ENCODE assay signal across 1 cellular context in the genomic region with DNA sequence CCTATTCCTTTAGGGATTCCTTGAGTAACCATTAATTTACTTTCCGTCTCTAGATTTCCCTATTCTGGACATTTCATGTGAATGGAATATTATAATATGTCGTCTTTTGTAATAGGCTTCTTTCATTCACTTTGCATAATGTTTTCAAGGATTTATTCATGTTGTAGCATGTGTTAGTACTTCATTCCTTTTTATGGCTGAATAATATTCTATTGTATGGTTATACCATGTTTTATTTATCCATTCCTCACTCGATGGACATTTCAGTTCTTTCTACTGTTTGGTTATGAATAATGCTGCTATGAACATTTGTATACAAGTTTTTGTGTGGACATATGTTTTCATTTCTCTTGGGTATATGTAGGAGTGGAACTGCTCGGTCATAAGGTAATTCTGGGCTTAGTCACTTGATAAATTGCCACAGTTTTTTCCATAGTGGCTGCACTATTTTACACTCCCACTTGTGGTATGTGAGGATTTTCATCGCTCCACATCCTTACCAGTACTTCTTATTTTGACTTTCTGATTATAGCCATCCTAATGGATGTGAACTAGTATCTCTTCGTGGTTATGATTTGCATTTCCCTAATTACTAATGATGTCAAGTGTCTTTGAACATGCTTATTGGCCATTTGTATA.
TF ChIP-seq lines count a peak whose summit lies in the region.

No MANE protein-coding gene starts in this region.

TF ChIP-seq in SK-N-SH, 30 proteins besides CTCF, POLR2A, EP300 and RAD21 (continued from another document):
- TF ChIP-seq, protein P1, sequence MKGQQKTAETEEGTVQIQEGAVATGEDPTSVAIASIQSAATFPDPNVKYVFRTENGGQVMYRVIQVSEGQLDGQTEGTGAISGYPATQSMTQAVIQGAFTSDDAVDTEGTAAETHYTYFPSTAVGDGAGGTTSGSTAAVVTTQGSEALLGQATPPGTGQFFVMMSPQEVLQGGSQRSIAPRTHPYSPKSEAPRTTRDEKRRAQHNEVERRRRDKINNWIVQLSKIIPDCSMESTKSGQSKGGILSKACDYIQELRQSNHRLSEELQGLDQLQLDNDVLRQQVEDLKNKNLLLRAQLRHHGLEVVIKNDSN (IDR thresholded peaks at IDR 0.05; ENCODE audit: borderline replicate concordance, low read depth): no peak
- TF ChIP-seq NFIC (IDR thresholded peaks at IDR 0.05; ENCODE audit: borderline replicate concordance) (no peak), REST (IDR thresholded peaks at IDR 0.05; ENCODE audit: low read depth, low read length) (no peak), FOSL2 (IDR thresholded peaks at IDR 0.05; ENCODE audit: borderline replicate concordance, low read depth) (no peak), FOXJ3 (CRISPR knock-in tag; IDR thresholded peaks at IDR 0.05) (no peak), USF2 (IDR thresholded peaks at IDR 0.05; ENCODE audit: borderline replicate concordance, low read depth, low read length) (no peak), GATA2 (CRISPR knock-in tag; IDR thresholded peaks at IDR 0.05) (no peak), POLR2AphosphoS5 (IDR thresholded peaks at IDR 0.05; ENCODE audit: low read depth, low read length) (no peak), TEAD4 (IDR thresholded peaks at IDR 0.05; ENCODE audit: borderline replicate concordance, insufficient read depth) (no peak)
- TF ChIP-seq, protein P2, sequence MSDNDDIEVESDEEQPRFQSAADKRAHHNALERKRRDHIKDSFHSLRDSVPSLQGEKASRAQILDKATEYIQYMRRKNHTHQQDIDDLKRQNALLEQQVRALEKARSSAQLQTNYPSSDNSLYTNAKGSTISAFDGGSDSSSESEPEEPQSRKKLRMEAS (IDR thresholded peaks at IDR 0.05; ENCODE audit: low read depth): no peak
